Comparison of ENCODE assay signal across 9 cellular contexts in the genomic region with DNA sequence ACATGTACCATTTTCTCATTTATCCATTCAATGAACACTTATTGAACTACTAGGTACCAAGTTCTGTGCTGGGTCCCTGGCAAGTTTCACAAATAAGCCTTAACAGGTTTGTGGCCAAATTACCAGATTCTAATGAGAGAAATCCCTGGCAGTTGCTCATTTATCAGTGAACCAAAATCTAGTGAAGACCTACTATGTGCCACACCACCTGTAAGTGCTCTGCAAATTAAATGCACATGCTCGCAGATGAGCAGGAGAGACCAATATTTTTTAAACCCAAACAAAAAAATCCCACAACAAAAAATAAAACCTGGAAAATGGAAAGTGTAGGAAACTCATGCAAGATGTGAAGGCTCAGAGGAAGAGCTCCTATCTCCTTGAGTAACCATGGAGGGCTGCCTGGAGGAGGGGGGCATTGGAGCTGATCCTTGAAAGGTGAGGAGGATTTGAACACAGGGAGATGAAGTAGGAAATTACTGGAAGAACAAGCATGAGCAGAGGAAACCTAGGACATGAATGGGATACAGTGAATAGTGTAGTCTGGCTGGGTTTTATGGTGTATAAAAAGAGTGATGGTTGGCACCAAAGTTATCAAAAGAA. TPM values are rescaled to one million over a fixed set of nuclear protein-coding genes. Genes with fewer than 3 reads are reported as not detected.
"Had no signal": no experiment of that assay in that cellular context is flagged by ENCODE, and none has a peak within 500 bp of the region (broad histone marks: within the 10 kb centered on the region; RNA-seq: fewer than 3 reads in every experiment).

No MANE protein-coding gene starts in this region.

- FAIRE-seq: G401.6, GM12878, GM12891, GM12892, GM18507, GM19239 had no signal

- DNase-seq: GDM1, GF-D8 had no signal

- H3K4me3 ChIP-seq: GM12878 had no signal

- ATAC-seq: GM12878 had no signal

RNA-seq across cellular contexts. Expression of a gene that starts 48.9 kb away (rescaled TPM):
- total RNA-seq: G401, GM12878 had no signal
- polyA plus RNA-seq: GM12878 had no signal
